ENCODE assay signal across 1 cellular context in the genomic region with DNA sequence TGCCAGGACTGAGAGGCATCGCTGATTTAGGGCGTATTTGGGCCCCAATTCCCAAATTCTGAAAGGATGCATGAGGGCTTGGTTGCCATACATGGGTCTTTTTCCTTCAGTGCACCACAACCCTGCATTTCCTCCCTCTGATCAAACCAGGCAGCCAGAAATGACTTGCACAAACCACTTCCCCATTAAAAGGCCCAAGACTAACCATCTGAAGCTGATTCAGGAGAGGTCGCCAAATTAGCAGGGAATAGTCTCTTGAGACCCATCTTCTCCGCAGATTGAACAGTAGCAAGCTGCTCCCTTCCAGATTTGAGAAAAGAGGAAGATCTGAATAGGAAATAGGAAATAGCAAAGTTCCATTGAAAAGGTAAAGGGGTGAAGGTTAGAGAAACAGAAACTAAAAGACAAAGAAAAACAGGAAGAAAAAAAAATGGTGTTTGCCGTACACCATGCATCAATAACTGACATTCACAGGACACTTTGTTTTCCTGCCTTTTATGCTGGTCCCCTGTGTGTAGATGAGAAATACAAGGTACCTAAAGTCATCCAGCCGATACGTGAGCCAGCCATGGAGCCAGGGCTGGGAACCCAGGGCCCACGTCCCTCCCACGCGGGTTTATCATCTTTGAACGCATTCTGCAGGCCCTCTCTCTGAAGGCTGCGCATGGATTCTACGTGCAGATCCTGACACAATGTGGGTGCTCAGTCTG.
TF ChIP-seq lines count a peak whose summit lies in the region.

No MANE protein-coding gene starts in this region.

TF ChIP-seq in K562, 482 proteins besides CTCF, POLR2A, EP300 and RAD21 (continued from another document and continues in another):
- TF ChIP-seq MXI1 (IDR thresholded peaks at IDR 0.05; ENCODE audit: low read depth, low read length) = no peak
- TF ChIP-seq MCM5 (IDR thresholded peaks at IDR 0.05; ENCODE audit: low read depth) = no peak
- TF ChIP-seq, protein P1, sequence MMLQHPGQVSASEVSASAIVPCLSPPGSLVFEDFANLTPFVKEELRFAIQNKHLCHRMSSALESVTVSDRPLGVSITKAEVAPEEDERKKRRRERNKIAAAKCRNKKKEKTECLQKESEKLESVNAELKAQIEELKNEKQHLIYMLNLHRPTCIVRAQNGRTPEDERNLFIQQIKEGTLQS (IDR thresholded peaks at IDR 0.05) = no peak
- TF ChIP-seq, protein P1 (CRISPR knock-in tag; conservative IDR thresholded peaks at IDR 0.05) = no peak
- TF ChIP-seq SPI1 (IDR thresholded peaks at IDR 0.05; ENCODE audit: borderline replicate concordance, low read depth, low read length) = peak; percentile 99
- peak; percentile 53 to 64; a peak in 3 of 4 replicates for TF ChIP-seq NRF1 (conservative IDR thresholded peaks at IDR 0.05 in 1 of 2, IDR thresholded peaks at IDR 0.05 in 1 of 2)
- TF ChIP-seq ZNF212 (CRISPR knock-in tag; IDR thresholded peaks at IDR 0.05) = no peak
- TF ChIP-seq HNRNPH1 (optimal IDR thresholded peaks at IDR 0.05; ENCODE audit: low read depth, low read length) = no peak
- TF ChIP-seq GABPB2 (CRISPR knock-in tag; conservative IDR thresholded peaks at IDR 0.05) = no peak
- no peak for TF ChIP-seq TOE1 (IDR thresholded peaks at IDR 0.05; ENCODE audit: borderline replicate concordance)
- TF ChIP-seq TOE1 (CRISPR knock-in tag; IDR thresholded peaks at IDR 0.05; ENCODE audit: borderline replicate concordance, low read depth) = no peak
- TF ChIP-seq ZNF79 (CRISPR knock-in tag; IDR thresholded peaks at IDR 0.05; ENCODE audit: low read depth) = no peak
- TF ChIP-seq, protein P2, sequence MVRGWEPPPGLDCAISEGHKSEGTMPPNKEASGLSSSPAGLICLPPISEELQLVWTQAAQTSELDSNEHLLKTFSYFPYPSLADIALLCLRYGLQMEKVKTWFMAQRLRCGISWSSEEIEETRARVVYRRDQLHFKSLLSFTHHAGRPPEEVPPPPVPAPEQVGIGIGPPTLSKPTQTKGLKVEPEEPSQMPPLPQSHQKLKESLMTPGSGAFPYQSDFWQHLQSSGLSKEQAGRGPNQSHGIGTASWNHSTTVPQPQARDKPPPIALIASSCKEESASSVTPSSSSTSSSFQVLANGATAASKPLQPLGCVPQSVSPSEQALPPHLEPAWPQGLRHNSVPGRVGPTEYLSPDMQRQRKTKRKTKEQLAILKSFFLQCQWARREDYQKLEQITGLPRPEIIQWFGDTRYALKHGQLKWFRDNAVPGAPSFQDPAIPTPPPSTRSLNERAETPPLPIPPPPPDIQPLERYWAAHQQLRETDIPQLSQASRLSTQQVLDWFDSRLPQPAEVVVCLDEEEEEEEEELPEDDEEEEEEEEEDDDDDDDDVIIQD (CRISPR knock-in tag; IDR thresholded peaks at IDR 0.05) = no peak
- TF ChIP-seq, protein P3, sequence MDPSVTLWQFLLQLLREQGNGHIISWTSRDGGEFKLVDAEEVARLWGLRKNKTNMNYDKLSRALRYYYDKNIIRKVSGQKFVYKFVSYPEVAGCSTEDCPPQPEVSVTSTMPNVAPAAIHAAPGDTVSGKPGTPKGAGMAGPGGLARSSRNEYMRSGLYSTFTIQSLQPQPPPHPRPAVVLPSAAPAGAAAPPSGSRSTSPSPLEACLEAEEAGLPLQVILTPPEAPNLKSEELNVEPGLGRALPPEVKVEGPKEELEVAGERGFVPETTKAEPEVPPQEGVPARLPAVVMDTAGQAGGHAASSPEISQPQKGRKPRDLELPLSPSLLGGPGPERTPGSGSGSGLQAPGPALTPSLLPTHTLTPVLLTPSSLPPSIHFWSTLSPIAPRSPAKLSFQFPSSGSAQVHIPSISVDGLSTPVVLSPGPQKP (CRISPR knock-in tag; IDR thresholded peaks at IDR 0.05) = no peak
- no peak for TF ChIP-seq GTF2E2 (tag; IDR thresholded peaks at IDR 0.05)
- TF ChIP-seq NCOR1 (IDR thresholded peaks at IDR 0.05) = no peak
- TF ChIP-seq, protein P4, sequence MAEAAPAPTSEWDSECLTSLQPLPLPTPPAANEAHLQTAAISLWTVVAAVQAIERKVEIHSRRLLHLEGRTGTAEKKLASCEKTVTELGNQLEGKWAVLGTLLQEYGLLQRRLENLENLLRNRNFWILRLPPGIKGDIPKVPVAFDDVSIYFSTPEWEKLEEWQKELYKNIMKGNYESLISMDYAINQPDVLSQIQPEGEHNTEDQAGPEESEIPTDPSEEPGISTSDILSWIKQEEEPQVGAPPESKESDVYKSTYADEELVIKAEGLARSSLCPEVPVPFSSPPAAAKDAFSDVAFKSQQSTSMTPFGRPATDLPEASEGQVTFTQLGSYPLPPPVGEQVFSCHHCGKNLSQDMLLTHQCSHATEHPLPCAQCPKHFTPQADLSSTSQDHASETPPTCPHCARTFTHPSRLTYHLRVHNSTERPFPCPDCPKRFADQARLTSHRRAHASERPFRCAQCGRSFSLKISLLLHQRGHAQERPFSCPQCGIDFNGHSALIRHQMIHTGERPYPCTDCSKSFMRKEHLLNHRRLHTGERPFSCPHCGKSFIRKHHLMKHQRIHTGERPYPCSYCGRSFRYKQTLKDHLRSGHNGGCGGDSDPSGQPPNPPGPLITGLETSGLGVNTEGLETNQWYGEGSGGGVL (CRISPR knock-in tag; IDR thresholded peaks at IDR 0.05) = no peak
- no peak for TF ChIP-seq TAF7 (tag; IDR thresholded peaks at IDR 0.05)
- TF ChIP-seq, protein P5, sequence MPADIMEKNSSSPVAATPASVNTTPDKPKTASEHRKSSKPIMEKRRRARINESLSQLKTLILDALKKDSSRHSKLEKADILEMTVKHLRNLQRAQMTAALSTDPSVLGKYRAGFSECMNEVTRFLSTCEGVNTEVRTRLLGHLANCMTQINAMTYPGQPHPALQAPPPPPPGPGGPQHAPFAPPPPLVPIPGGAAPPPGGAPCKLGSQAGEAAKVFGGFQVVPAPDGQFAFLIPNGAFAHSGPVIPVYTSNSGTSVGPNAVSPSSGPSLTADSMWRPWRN (IDR thresholded peaks at IDR 0.05; ENCODE audit: low read depth) = no peak
- no peak for TF ChIP-seq CBX1 (IDR thresholded peaks at IDR 0.05; ENCODE audit: low read depth)
- TF ChIP-seq, protein P6, sequence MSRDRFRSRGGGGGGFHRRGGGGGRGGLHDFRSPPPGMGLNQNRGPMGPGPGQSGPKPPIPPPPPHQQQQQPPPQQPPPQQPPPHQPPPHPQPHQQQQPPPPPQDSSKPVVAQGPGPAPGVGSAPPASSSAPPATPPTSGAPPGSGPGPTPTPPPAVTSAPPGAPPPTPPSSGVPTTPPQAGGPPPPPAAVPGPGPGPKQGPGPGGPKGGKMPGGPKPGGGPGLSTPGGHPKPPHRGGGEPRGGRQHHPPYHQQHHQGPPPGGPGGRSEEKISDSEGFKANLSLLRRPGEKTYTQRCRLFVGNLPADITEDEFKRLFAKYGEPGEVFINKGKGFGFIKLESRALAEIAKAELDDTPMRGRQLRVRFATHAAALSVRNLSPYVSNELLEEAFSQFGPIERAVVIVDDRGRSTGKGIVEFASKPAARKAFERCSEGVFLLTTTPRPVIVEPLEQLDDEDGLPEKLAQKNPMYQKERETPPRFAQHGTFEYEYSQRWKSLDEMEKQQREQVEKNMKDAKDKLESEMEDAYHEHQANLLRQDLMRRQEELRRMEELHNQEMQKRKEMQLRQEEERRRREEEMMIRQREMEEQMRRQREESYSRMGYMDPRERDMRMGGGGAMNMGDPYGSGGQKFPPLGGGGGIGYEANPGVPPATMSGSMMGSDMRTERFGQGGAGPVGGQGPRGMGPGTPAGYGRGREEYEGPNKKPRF (IDR thresholded peaks at IDR 0.05; ENCODE audit: low read depth, low read length) = no peak
- TF ChIP-seq, protein P7, sequence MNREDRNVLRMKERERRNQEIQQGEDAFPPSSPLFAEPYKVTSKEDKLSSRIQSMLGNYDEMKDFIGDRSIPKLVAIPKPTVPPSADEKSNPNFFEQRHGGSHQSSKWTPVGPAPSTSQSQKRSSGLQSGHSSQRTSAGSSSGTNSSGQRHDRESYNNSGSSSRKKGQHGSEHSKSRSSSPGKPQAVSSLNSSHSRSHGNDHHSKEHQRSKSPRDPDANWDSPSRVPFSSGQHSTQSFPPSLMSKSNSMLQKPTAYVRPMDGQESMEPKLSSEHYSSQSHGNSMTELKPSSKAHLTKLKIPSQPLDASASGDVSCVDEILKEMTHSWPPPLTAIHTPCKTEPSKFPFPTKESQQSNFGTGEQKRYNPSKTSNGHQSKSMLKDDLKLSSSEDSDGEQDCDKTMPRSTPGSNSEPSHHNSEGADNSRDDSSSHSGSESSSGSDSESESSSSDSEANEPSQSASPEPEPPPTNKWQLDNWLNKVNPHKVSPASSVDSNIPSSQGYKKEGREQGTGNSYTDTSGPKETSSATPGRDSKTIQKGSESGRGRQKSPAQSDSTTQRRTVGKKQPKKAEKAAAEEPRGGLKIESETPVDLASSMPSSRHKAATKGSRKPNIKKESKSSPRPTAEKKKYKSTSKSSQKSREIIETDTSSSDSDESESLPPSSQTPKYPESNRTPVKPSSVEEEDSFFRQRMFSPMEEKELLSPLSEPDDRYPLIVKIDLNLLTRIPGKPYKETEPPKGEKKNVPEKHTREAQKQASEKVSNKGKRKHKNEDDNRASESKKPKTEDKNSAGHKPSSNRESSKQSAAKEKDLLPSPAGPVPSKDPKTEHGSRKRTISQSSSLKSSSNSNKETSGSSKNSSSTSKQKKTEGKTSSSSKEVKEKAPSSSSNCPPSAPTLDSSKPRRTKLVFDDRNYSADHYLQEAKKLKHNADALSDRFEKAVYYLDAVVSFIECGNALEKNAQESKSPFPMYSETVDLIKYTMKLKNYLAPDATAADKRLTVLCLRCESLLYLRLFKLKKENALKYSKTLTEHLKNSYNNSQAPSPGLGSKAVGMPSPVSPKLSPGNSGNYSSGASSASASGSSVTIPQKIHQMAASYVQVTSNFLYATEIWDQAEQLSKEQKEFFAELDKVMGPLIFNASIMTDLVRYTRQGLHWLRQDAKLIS (CRISPR knock-in tag; IDR thresholded peaks at IDR 0.05) = no peak
- no peak for TF ChIP-seq SMARCA5 (IDR thresholded peaks at IDR 0.05)
- TF ChIP-seq, protein P8, sequence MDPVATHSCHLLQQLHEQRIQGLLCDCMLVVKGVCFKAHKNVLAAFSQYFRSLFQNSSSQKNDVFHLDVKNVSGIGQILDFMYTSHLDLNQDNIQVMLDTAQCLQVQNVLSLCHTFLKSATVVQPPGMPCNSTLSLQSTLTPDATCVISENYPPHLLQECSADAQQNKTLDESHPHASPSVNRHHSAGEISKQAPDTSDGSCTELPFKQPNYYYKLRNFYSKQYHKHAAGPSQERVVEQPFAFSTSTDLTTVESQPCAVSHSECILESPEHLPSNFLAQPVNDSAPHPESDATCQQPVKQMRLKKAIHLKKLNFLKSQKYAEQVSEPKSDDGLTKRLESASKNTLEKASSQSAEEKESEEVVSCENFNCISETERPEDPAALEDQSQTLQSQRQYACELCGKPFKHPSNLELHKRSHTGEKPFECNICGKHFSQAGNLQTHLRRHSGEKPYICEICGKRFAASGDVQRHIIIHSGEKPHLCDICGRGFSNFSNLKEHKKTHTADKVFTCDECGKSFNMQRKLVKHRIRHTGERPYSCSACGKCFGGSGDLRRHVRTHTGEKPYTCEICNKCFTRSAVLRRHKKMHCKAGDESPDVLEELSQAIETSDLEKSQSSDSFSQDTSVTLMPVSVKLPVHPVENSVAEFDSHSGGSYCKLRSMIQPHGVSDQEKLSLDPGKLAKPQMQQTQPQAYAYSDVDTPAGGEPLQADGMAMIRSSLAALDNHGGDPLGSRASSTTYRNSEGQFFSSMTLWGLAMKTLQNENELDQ (CRISPR knock-in tag; IDR thresholded peaks at IDR 0.05; ENCODE audit: borderline replicate concordance) = no peak
- TF ChIP-seq THRAP3 (IDR thresholded peaks at IDR 0.05; ENCODE audit: borderline replicate concordance) = no peak
- TF ChIP-seq ZNF140 (CRISPR knock-in tag; IDR thresholded peaks at IDR 0.05) = no peak
- TF ChIP-seq BRD4 (IDR thresholded peaks at IDR 0.05) = no peak
- TF ChIP-seq, protein P9, sequence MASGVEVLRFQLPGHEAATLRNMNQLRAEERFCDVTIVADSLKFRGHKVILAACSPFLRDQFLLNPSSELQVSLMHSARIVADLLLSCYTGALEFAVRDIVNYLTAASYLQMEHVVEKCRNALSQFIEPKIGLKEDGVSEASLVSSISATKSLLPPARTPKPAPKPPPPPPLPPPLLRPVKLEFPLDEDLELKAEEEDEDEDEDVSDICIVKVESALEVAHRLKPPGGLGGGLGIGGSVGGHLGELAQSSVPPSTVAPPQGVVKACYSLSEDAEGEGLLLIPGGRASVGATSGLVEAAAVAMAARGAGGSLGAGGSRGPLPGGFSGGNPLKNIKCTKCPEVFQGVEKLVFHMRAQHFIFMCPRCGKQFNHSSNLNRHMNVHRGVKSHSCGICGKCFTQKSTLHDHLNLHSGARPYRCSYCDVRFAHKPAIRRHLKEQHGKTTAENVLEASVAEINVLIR (CRISPR knock-in tag; IDR thresholded peaks at IDR 0.05) = no peak
- TF ChIP-seq BHLHE40 (IDR thresholded peaks at IDR 0.05; ENCODE audit: low read length) = no peak
- TF ChIP-seq, protein P10, sequence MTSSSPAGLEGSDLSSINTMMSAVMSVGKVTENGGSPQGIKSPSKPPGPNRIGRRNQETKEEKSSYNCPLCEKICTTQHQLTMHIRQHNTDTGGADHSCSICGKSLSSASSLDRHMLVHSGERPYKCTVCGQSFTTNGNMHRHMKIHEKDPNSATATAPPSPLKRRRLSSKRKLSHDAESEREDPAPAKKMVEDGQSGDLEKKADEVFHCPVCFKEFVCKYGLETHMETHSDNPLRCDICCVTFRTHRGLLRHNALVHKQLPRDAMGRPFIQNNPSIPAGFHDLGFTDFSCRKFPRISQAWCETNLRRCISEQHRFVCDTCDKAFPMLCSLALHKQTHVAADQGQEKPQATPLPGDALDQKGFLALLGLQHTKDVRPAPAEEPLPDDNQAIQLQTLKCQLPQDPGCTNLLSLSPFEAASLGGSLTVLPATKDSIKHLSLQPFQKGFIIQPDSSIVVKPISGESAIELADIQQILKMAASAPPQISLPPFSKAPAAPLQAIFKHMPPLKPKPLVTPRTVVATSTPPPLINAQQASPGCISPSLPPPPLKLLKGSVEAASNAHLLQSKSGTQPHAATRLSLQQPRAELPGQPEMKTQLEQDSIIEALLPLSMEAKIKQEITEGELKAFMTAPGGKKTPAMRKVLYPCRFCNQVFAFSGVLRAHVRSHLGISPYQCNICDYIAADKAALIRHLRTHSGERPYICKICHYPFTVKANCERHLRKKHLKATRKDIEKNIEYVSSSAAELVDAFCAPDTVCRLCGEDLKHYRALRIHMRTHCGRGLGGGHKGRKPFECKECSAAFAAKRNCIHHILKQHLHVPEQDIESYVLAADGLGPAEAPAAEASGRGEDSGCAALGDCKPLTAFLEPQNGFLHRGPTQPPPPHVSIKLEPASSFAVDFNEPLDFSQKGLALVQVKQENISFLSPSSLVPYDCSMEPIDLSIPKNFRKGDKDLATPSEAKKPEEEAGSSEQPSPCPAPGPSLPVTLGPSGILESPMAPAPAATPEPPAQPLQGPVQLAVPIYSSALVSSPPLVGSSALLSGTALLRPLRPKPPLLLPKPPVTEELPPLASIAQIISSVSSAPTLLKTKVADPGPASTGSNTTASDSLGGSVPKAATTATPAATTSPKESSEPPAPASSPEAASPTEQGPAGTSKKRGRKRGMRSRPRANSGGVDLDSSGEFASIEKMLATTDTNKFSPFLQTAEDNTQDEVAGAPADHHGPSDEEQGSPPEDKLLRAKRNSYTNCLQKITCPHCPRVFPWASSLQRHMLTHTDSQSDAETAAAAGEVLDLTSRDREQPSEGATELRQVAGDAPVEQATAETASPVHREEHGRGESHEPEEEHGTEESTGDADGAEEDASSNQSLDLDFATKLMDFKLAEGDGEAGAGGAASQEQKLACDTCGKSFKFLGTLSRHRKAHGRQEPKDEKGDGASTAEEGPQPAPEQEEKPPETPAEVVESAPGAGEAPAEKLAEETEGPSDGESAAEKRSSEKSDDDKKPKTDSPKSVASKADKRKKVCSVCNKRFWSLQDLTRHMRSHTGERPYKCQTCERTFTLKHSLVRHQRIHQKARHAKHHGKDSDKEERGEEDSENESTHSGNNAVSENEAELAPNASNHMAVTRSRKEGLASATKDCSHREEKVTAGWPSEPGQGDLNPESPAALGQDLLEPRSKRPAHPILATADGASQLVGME (CRISPR knock-in tag; IDR thresholded peaks at IDR 0.05) = 0 out of 2 replicates have a peak, but pooled peaks have one; percentile 61
- TF ChIP-seq GABPB1 (CRISPR knock-in tag; IDR thresholded peaks at IDR 0.05) = no peak
- TF ChIP-seq KDM1A (IDR thresholded peaks at IDR 0.05) = 0 out of 4 replicates have a peak, but pooled peaks of 1 of the 2 experiments have one; percentile 4
